8 cellular contexts compared by ENCODE assay signal in the genomic region with DNA sequence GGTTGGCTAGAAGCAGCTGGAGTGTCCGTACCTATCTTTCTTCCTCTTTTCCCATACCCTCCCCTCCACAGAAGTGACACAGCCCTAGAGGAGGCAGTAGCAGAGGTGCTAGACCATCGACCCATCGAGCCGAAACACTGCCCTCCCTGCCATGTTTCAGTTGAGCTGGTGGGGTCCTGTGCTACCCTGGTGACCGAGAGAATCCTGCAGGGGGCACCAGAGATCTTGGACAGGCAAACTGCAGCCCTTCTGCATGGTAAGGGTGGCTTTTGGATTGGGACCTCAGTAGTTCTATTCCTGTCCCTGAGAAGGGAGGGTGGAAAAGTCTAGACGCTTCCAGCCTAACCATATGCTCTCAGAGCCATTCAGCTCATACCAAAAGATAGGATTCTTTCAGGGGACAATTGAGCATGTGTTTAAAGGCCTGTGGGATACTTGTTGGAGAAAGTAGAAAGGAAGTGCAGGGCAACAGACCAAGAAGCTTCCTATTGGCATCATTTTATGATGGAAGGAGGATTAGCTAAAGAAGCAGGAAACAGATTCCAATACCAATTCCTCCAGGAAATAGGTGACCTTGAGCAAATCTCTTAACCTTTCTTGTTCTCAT. TPM values are rescaled to one million over a fixed set of nuclear protein-coding genes. Genes with fewer than 3 reads are reported as not detected.
DNase-seq lines count a peak whose midpoint lies in the region; TF ChIP-seq lines count a peak whose summit lies in the region.

No MANE protein-coding gene starts in this region.

- H3K4me1 ChIP-seq in Loucy (ENCODE audit: insufficient read depth, low read length, poor library complexity, severe bottlenecking): no peaks in the 10 kb centered on the region

- H3K9me2 ChIP-seq in Loucy (replicated peaks; ENCODE audit: low read depth, low read length): no peaks in the 10 kb centered on the region

- no peak overlapping the region for H3K4me2 ChIP-seq in Loucy (ENCODE audit: low read depth, low read length, poor library complexity, severe bottlenecking)

- no peaks in the 10 kb centered on the region for H3K27me3 ChIP-seq in Loucy (ENCODE audit: insufficient read depth, low read length, poor library complexity, severe bottlenecking)

- CTCF ChIA-PET in activated naive CD4-positive, alpha-beta T cell treated with anti-CD3 and anti-CD28 coated beads, Interleukin-2, amount 10 ng/mL, durations not matched to agents 7 days and 5 days (lab: Charles Lee): interaction anchor here (0.6 to 4.7 kb wide), 25 partner anchors 8 to 227 kb away, joined by 3 to 41 read pairs (median 4); partner anchors contain the start of genes BNIPL, C1orf56, CDC42SE1 and LYSMD1

- H3K36me3 Mint-ChIP-seq in activated naive CD4-positive, alpha-beta T cell treated with anti-CD3 and anti-CD28 coated beads, Interleukin-2, amount 10 ng/mL, durations not matched to agents 7 days and 5 days: peaks cover 22% of the 10 kb centered on the region
- peaks cover 24% of the 10 kb centered on the region for H3K36me3 Mint-ChIP-seq in type B pancreatic cell

- H3K9me3 ChIP-seq in Loucy (ENCODE audit: insufficient read depth, low read depth, low read length): no peaks in the 10 kb centered on the region

- H3K27me3 Mint-ChIP-seq in activated naive CD4-positive, alpha-beta T cell treated with anti-CD3 and anti-CD28 coated beads, Interleukin-2, amount 10 ng/mL, durations not matched to agents 7 days and 5 days: no peaks in the 10 kb centered on the region
- no peaks in the 10 kb centered on the region for H3K27me3 Mint-ChIP-seq in type B pancreatic cell

- TF ChIP-seq CTCF in Loucy (conservative IDR thresholded peaks at IDR 0.05; ENCODE audit: low read length) (peak; percentile 92), type B pancreatic cell (conservative IDR thresholded peaks at IDR 0.05) (peak; percentile 77)

- DNase-seq in Daoy (ENCODE audit: low read depth) (peak; percentile 68), SK-N-DZ (ENCODE audit: low spot score) (peak; percentile 75), head of caudate nucleus (peak; percentile 59 to 94 (median 85)), pons (ENCODE audit: low spot score) (peak; percentile 87), type B pancreatic cell (ENCODE audit: extremely low spot score, unreplicated experiment) (peak; percentile 79), GOT3 (lab: John Stamatoyannopoulos, UW) (no peak)
- DNase-seq in activated naive CD4-positive, alpha-beta T cell treated with anti-CD3 and anti-CD28 coated beads, Interleukin-2, amount 10 ng/mL, durations not matched to agents 7 days and 5 days: peak; percentile 92

- peak overlapping the region; percentile 8 for H3K4me3 Mint-ChIP-seq in activated naive CD4-positive, alpha-beta T cell treated with anti-CD3 and anti-CD28 coated beads, Interleukin-2, amount 10 ng/mL, durations not matched to agents 7 days and 5 days
- H3K4me3 Mint-ChIP-seq in type B pancreatic cell: no peak overlapping the region

- no peak overlapping the region for H3K4me3 ChIP-seq in Loucy (ENCODE audit: low read length, poor library complexity, severe bottlenecking)

- H3K27ac Mint-ChIP-seq in activated naive CD4-positive, alpha-beta T cell treated with anti-CD3 and anti-CD28 coated beads, Interleukin-2, amount 10 ng/mL, durations not matched to agents 7 days and 5 days: peak overlapping the region; percentile 30
- peak overlapping the region; percentile 29 for H3K27ac Mint-ChIP-seq in type B pancreatic cell

- peaks cover 11% of the 10 kb centered on the region; the same call in 1 of the 2 replicates for H3K36me3 ChIP-seq in Loucy (ENCODE audit: insufficient read depth, low read length)

- H4K20me1 ChIP-seq in Loucy (ENCODE audit: insufficient read depth, low read length, poor library complexity, severe bottlenecking): no peaks in the 10 kb centered on the region

- H2AFZ ChIP-seq in Loucy (ENCODE audit: low read length): no peak overlapping the region

- no peaks in the 10 kb centered on the region for H3K9me3 Mint-ChIP-seq in activated naive CD4-positive, alpha-beta T cell treated with anti-CD3 and anti-CD28 coated beads, Interleukin-2, amount 10 ng/mL, durations not matched to agents 7 days and 5 days
- H3K9me3 Mint-ChIP-seq in type B pancreatic cell: no peaks in the 10 kb centered on the region

- H3K79me2 ChIP-seq in Loucy (ENCODE audit: insufficient read depth, low read length): no peaks in the 10 kb centered on the region

- no peak overlapping the region for H3K9ac ChIP-seq in Loucy (ENCODE audit: low read depth, low read length, poor library complexity, severe bottlenecking)

- peaks cover 6% of the 10 kb centered on the region for H3K4me1 Mint-ChIP-seq in activated naive CD4-positive, alpha-beta T cell treated with anti-CD3 and anti-CD28 coated beads, Interleukin-2, amount 10 ng/mL, durations not matched to agents 7 days and 5 days
- H3K4me1 Mint-ChIP-seq in type B pancreatic cell (ENCODE audit: unreplicated experiment): peaks cover 4% of the 10 kb centered on the region

- intact Hi-C loops in head of caudate nucleus (cut with DNase I): no loop called here

- H3F3A ChIP-seq in Loucy (ENCODE audit: low read depth): no peaks in the 10 kb centered on the region

RNA-seq across cellular contexts. Expression of gene BNIPL, which starts 11.7 kb away (rescaled TPM):
- 0.57 and 0.60 TPM in 2 replicates for total RNA-seq in Daoy (2014; rRNA removed; shearing (Covaris generic))
- polyA plus RNA-seq in SK-N-DZ (2014; cell fraction: cytosol; rRNA removed): 1.9 and 2.1 TPM in 2 replicates
- 5.0 and 10.3 TPM in 2 replicates for polyA plus RNA-seq in SK-N-DZ (2014; cell fraction: nucleus; rRNA removed)
- 27.7 and 70.3 TPM in 2 replicates for total RNA-seq in type B pancreatic cell (ENCODE audit: low replicate concordance)

RNA-seq across cellular contexts. Expression of gene PRUNE1, which starts 16.4 kb away (rescaled TPM):
- 17.4 and 21.3 TPM in 2 replicates for total RNA-seq in Daoy (2014; rRNA removed; shearing (Covaris generic))
- polyA plus RNA-seq in SK-N-DZ (2014; cell fraction: cytosol; rRNA removed): 28.0 and 34.5 TPM in 2 replicates
- polyA plus RNA-seq in SK-N-DZ (2014; cell fraction: nucleus; rRNA removed): 15.6 and 20.2 TPM in 2 replicates
- 16.3 and 20.4 TPM in 2 replicates for total RNA-seq in type B pancreatic cell (ENCODE audit: low replicate concordance)

RNA-seq across cellular contexts. Expression of gene MINDY1, which starts 17.9 kb away (rescaled TPM):
- 6.6 and 12.1 TPM in 2 replicates for total RNA-seq in Daoy (2014; rRNA removed; shearing (Covaris generic))
- polyA plus RNA-seq in SK-N-DZ (2014; cell fraction: cytosol; rRNA removed): 13.9 and 14.8 TPM in 2 replicates
- 12.5 and 20.2 TPM in 2 replicates for polyA plus RNA-seq in SK-N-DZ (2014; cell fraction: nucleus; rRNA removed)
- 28.5 and 38.8 TPM in 2 replicates for total RNA-seq in type B pancreatic cell (ENCODE audit: low replicate concordance)

RNA-seq across cellular contexts. Expression of gene C1orf56, which starts 22.9 kb away (rescaled TPM):
- total RNA-seq in Daoy (2014; rRNA removed; shearing (Covaris generic)): 0.80 and 2.4 TPM in 2 replicates
- 4.8 TPM in 2 replicates for polyA plus RNA-seq in SK-N-DZ (2014; cell fraction: cytosol; rRNA removed)
- 1.7 and 4.7 TPM in 2 replicates for polyA plus RNA-seq in SK-N-DZ (2014; cell fraction: nucleus; rRNA removed)
- 4.7 and 8.6 TPM in 2 replicates for total RNA-seq in type B pancreatic cell (ENCODE audit: low replicate concordance)

RNA-seq across cellular contexts. Expression of gene CDC42SE1, which starts 34.8 kb away (rescaled TPM):
- total RNA-seq in Daoy (2014; rRNA removed; shearing (Covaris generic)): 48.8 and 55.1 TPM in 2 replicates
- polyA plus RNA-seq in SK-N-DZ (2014; cell fraction: cytosol; rRNA removed): 49.0 and 50.5 TPM in 2 replicates
- 53.6 and 68.4 TPM in 2 replicates for polyA plus RNA-seq in SK-N-DZ (2014; cell fraction: nucleus; rRNA removed)
- total RNA-seq in type B pancreatic cell (ENCODE audit: low replicate concordance): 109 and 176 TPM in 2 replicates

Comparison
In these comparisons a context has a peak if more than half of its experiments do, and no peak if none do; other contexts are left out.
1. RNA of gene BNIPL, which starts 11.7 kb away (total RNA-seq): 27.7 to 70.3 TPM in type B pancreatic cell; 0.57 to 0.60 TPM in Daoy; every median in the first group is over 10 times any median in the second.